11 cellular contexts compared by ENCODE assay signal in genomic region chr1:169086603-169087455, GRCh38. TPM values are rescaled to one million over a fixed set of nuclear protein-coding genes. Genes with fewer than 3 reads are reported as not detected.
DNase-seq lines count a peak whose midpoint lies in the region; ATAC-seq and TF ChIP-seq lines count a peak whose summit lies in the region.
"Had no signal": no experiment of that assay in that cellular context is flagged by ENCODE, and none has a peak within 500 bp of the region (broad histone marks: within the 10 kb centered on the region; RNA-seq: fewer than 3 reads in every experiment).

No MANE protein-coding gene starts in this region.

- H3K4me3 Mint-ChIP-seq in stimulated activated naive CD8-positive, alpha-beta T cell treated with anti-CD3 and anti-CD28 coated beads, Interleukin-15, amount 100 ng/mL, for 72 hours: no peak overlapping the region
- no peak overlapping the region for H3K4me3 Mint-ChIP-seq in activated T-helper 17 cell treated with anti-CD3 and anti-CD28 coated beads, Interleukin-2, amount 50 U/mL, for 72 hours
- H3K4me3 Mint-ChIP-seq: activated T-cell treated with anti-CD3 and anti-CD28 coated beads, Interleukin-2, amount 50 U/mL, for 72 hours; neural crest cell had no signal

- H3K27ac Mint-ChIP-seq in stimulated activated naive CD8-positive, alpha-beta T cell treated with anti-CD3 and anti-CD28 coated beads, Interleukin-15, amount 100 ng/mL, for 72 hours: peak overlapping the region; percentile 12 to 40
- H3K27ac Mint-ChIP-seq in activated T-helper 17 cell treated with anti-CD3 and anti-CD28 coated beads, Interleukin-2, amount 50 U/mL, for 72 hours: peak overlapping the region; percentile 36
- H3K27ac Mint-ChIP-seq: activated T-cell treated with anti-CD3 and anti-CD28 coated beads, Interleukin-2, amount 50 U/mL, for 72 hours had no signal

- ATAC-seq in stimulated activated naive CD8-positive, alpha-beta T cell treated with anti-CD3 and anti-CD28 coated beads, Interleukin-15, amount 100 ng/mL, for 72 hours: no peak
- ATAC-seq in stimulated activated naive CD8-positive, alpha-beta T cell treated with anti-CD3 and anti-CD28 coated beads, Interleukin-15, Interleukin-2, amounts not matched to agents 100 U/mL and 50 U/mL, for 24 hours: no peak
- peak; percentile 27 for ATAC-seq in activated T-helper 17 cell treated with anti-CD3 and anti-CD28 coated beads, Interleukin-2, amount 50 U/mL, for 72 hours (replicated peaks)
- ATAC-seq in omental fat pad (ENCODE audit: low FRiP score): no peak
- ATAC-seq in GM19455 (IDR thresholded peaks at IDR 0.05; ENCODE audit: unreplicated experiment): no peak
- ATAC-seq: activated T-cell treated with anti-CD3 and anti-CD28 coated beads, Interleukin-2, amount 50 U/mL, for 72 hours had no signal

- no peaks in the 10 kb centered on the region for H3K36me3 Mint-ChIP-seq in activated T-helper 17 cell treated with anti-CD3 and anti-CD28 coated beads, Interleukin-2, amount 50 U/mL, for 72 hours (ENCODE audit: low read depth)

- no peaks in the 10 kb centered on the region for H3K27me3 Mint-ChIP-seq in stimulated activated naive CD8-positive, alpha-beta T cell treated with anti-CD3 and anti-CD28 coated beads, Interleukin-15, amount 100 ng/mL, for 72 hours
- H3K27me3 Mint-ChIP-seq in activated T-helper 17 cell treated with anti-CD3 and anti-CD28 coated beads, Interleukin-2, amount 50 U/mL, for 72 hours: no peaks in the 10 kb centered on the region

- no peak for TF ChIP-seq CTCF in omental fat pad (IDR thresholded peaks at IDR 0.05)

- peaks cover 5% of the 10 kb centered on the region for H3K4me1 Mint-ChIP-seq in stimulated activated naive CD8-positive, alpha-beta T cell treated with anti-CD3 and anti-CD28 coated beads, Interleukin-15, amount 100 ng/mL, for 72 hours
- H3K4me1 Mint-ChIP-seq in activated T-helper 17 cell treated with anti-CD3 and anti-CD28 coated beads, Interleukin-2, amount 50 U/mL, for 72 hours: peaks cover 16% of the 10 kb centered on the region

- no peaks in the 10 kb centered on the region for H3K9me3 Mint-ChIP-seq in stimulated activated naive CD8-positive, alpha-beta T cell treated with anti-CD3 and anti-CD28 coated beads, Interleukin-15, amount 100 ng/mL, for 72 hours
- H3K9me3 Mint-ChIP-seq in activated T-helper 17 cell treated with anti-CD3 and anti-CD28 coated beads, Interleukin-2, amount 50 U/mL, for 72 hours: no peaks in the 10 kb centered on the region
- H3K9me3 Mint-ChIP-seq: activated T-cell treated with anti-CD3 and anti-CD28 coated beads, Interleukin-2, amount 50 U/mL, for 72 hours; neural crest cell had no signal

- DNase-seq in stimulated activated naive CD8-positive, alpha-beta T cell treated with anti-CD3 and anti-CD28 coated beads, Interleukin-15, amount 100 ng/mL, for 72 hours: no peak
- no peak for DNase-seq in stimulated activated naive CD8-positive, alpha-beta T cell treated with anti-CD3 and anti-CD28 coated beads, Interleukin-15, Interleukin-2, amounts not matched to agents 100 U/mL and 50 U/mL, for 24 hours
- DNase-seq in inferior parietal cortex (ENCODE audit: extremely low spot score) (peak; percentile 72), omental fat pad (ENCODE audit: low spot score) (no peak), GM19238 (ENCODE audit: insufficient read length, low spot score) (no peak), epidermal melanocyte (ENCODE audit: insufficient read length, low spot score) (no peak)
- DNase-seq: activated T-cell treated with anti-CD3 and anti-CD28 coated beads, Interleukin-2, amount 50 U/mL, for 72 hours; AML-193 had no signal

RNA-seq across cellular contexts. Expression of gene ATP1B1, which starts 19.7 kb away (rescaled TPM):
- total RNA-seq in activated T-helper 17 cell treated with anti-CD3 and anti-CD28 coated beads, Interleukin-2, amount 50 U/mL, for 72 hours: 10 to 100 TPM in 1 of 2 donors, 1 to 10 TPM in 1; 3.4 to 51.8 TPM
- total RNA-seq in omental fat pad: 10 to 100 TPM; 19.9 to 60.6 (median 37.3) TPM
